In genomic region chr11:46330154-46330886, GRCh38 we compare ENCODE assay signal across 15 cellular contexts. TPM values are rescaled to one million over a fixed set of nuclear protein-coding genes. Genes with fewer than 3 reads are reported as not detected.
DNase-seq lines count a peak whose midpoint lies in the region; ATAC-seq, FAIRE-seq and TF ChIP-seq lines count a peak whose summit lies in the region.
"Had no signal": no experiment of that assay in that cellular context is flagged by ENCODE, and none has a peak within 500 bp of the region (broad histone marks: within the 10 kb centered on the region; RNA-seq: fewer than 3 reads in every experiment).

No MANE protein-coding gene starts in this region.

- WGBS in HepG2 (ENCODE audit: low lambda C conversion rate), result 14% methylated on average over 11 of the region's 11 CpGs
- WGBS in right lobe of liver (ENCODE audit: insufficient coverage, low coverage, low lambda C conversion rate, missing lambda C conversion rate), result 36% methylated on average over 6 of the region's 11 CpGs

- peak overlapping the region; percentile 2 for H3K27ac Mint-ChIP-seq in type B pancreatic cell
- H3K27ac Mint-ChIP-seq: activated T-helper 1 cell treated with anti-CD3 and anti-CD28 coated beads, Interleukin-12 subunit alpha, Interleukin-12 subunit beta, Interleukin-2, Interleukin-4 antibody, amounts not matched to agents 30 ng/mL and 10 ng/mL and 1 ng/mL, durations not matched to agents 14 hours and 24 hours and 36 hours had no signal

- no peak for FAIRE-seq in HepG2 (lab: Jason Lieb, UNC)
- FAIRE-seq: GM12878 had no signal

- ATAC-seq in HepG2 (no peak), right lobe of liver (no peak), HG03175 (IDR thresholded peaks at IDR 0.05; ENCODE audit: unreplicated experiment) (no peak)
- ATAC-seq: GM12878, mucosa of descending colon had no signal

- TF ChIP-seq CTCF in HepG2 (CRISPR knock-in tag; IDR thresholded peaks at IDR 0.05) (no peak), right lobe of liver (IDR thresholded peaks at IDR 0.05) (no peak), dorsolateral prefrontal cortex (IDR thresholded peaks at IDR 0.05 in 54 of 56, conservative IDR thresholded peaks at IDR 0.05 in 2 of 56; ENCODE audit: low read depth in 1 of 56, partially characterized antibody in 56 of 56) (no peak), type B pancreatic cell (conservative IDR thresholded peaks at IDR 0.05) (no peak)

- H3K79me2 ChIP-seq in HepG2 (ENCODE audit: insufficient read depth, low read length), result no peaks in the 10 kb centered on the region

- H3K36me3 ChIP-seq in HepG2 (replicated peaks in 1 of 2; ENCODE audit: control insufficient read depth in 1 of 2, insufficient read depth in 2 of 2, low read length in 2 of 2) (no peaks in the 10 kb centered on the region), right lobe of liver (no peaks in the 10 kb centered on the region)
- H3K36me3 ChIP-seq: spleen had no signal

- H3K27me3 ChIP-seq in HepG2 (ENCODE audit: control insufficient read depth in 1 of 2, insufficient read depth in 2 of 2, low read length in 2 of 2) (peaks cover 21 to 81% of the 10 kb centered on the region in 2 experiments), right lobe of liver (peaks cover 4 to 18% of the 10 kb centered on the region in 2 donors), dorsolateral prefrontal cortex (peaks cover 0 to 55% (median 4%) of the 10 kb centered on the region in 45 donors)

- H3K4me3 Mint-ChIP-seq in type B pancreatic cell, result peak overlapping the region; percentile 77
- H3K4me3 Mint-ChIP-seq: activated T-helper 1 cell treated with anti-CD3 and anti-CD28 coated beads, Interleukin-12 subunit alpha, Interleukin-12 subunit beta, Interleukin-2, Interleukin-4 antibody, amounts not matched to agents 30 ng/mL and 10 ng/mL and 1 ng/mL, durations not matched to agents 14 hours and 24 hours and 36 hours had no signal

- BruUV-seq in HepG2 (replicated peaks; lab: Mats Ljungman, UMichigan), result no TSS peak

- H3K9me3 ChIP-seq in HepG2 (ENCODE audit: low read length) (no peaks in the 10 kb centered on the region), right lobe of liver (no peaks in the 10 kb centered on the region)
- H3K9me3 ChIP-seq: mucosa of descending colon, spleen had no signal

- TF ChIP-seq EP300 in HepG2 (IDR thresholded peaks at IDR 0.05; ENCODE audit: low read depth in 2 of 2, low read length in 2 of 2) (no peak), HepG2 (CRISPR knock-in tag; IDR thresholded peaks at IDR 0.05; ENCODE audit: borderline replicate concordance) (no peak)

- no peak overlapping the region for H2AFZ ChIP-seq in HepG2 (ENCODE audit: low read length)

- in situ Hi-C loops in HepG2 (cut with HindIII; ENCODE audit: extremely low pct_ligation_motif_present, low pct_unique_long_range_greater_than_20kb), result no loop called here

- H3K27me3 Mint-ChIP-seq in type B pancreatic cell, result peaks cover 68% of the 10 kb centered on the region

- H3K4me3 ChIP-seq in HepG2 (replicated peaks in 1 of 3; ENCODE audit: insufficient read depth in 1 of 3, low read depth in 2 of 3, low read length in 3 of 3) (no peak overlapping the region), right lobe of liver (no peak overlapping the region), dorsolateral prefrontal cortex (peak overlapping the region in 8 of 59 donors; percentile 2 to 33 (median 12))
- H3K4me3 ChIP-seq: GM12878, mucosa of descending colon, spleen had no signal

- H3K4me1 ChIP-seq in HepG2 (ENCODE audit: insufficient read depth, low read length), result no peaks in the 10 kb centered on the region
- peaks cover 0 to 6% (median 0%) of the 10 kb centered on the region in 4 donors for H3K4me1 ChIP-seq in right lobe of liver

- TF ChIP-seq RAD21 in HepG2 (CRISPR knock-in tag; IDR thresholded peaks at IDR 0.05), result no peak

- peaks cover 7% of the 10 kb centered on the region; the same call in 1 of the 2 replicates for H4K20me1 ChIP-seq in HepG2 (ENCODE audit: insufficient read depth, low read length)

- intact Hi-C loops in HepG2 (cut with micrococcal nuclease; ENCODE audit: unreplicated experiment) (no loop called here), right lobe of liver (cut with DNase I) (no loop called here), dorsolateral prefrontal cortex (cut with DNase I) (no loop called here)

- no peak overlapping the region for H3K4me2 ChIP-seq in HepG2 (ENCODE audit: low read depth, low read length)

- no peaks in the 10 kb centered on the region for H3K9me3 Mint-ChIP-seq in type B pancreatic cell
- H3K9me3 Mint-ChIP-seq: activated T-helper 1 cell treated with anti-CD3 and anti-CD28 coated beads, Interleukin-12 subunit alpha, Interleukin-12 subunit beta, Interleukin-2, Interleukin-4 antibody, amounts not matched to agents 30 ng/mL and 10 ng/mL and 1 ng/mL, durations not matched to agents 14 hours and 24 hours and 36 hours had no signal

- peaks cover 35% of the 10 kb centered on the region for H3K4me1 Mint-ChIP-seq in type B pancreatic cell (ENCODE audit: unreplicated experiment)

- no peak overlapping the region for H3K9ac ChIP-seq in HepG2 (ENCODE audit: insufficient read depth, low read depth, low read length)

- POLR2A ChIA-PET in HepG2 (lab: Yijun Ruan, JAX), result interaction anchor here (2.6 kb wide), 1 partner anchor 87 kb away, joined by 7 read pairs; no protein-coding TSS in a partner anchor

- CTCF ChIA-PET in HepG2 (lab: Yijun Ruan, JAX; ENCODE audit: low intra/inter-chr PET ratio, low total read pairs), result no interaction called here

- TF ChIP-seq POLR2A in HepG2 (IDR thresholded peaks at IDR 0.05; ENCODE audit: insufficient read depth in 1 of 2, low read depth in 2 of 2, low read length in 2 of 2) (no peak), right lobe of liver (IDR thresholded peaks at IDR 0.05) (no peak)

- H3K36me3 Mint-ChIP-seq in type B pancreatic cell, result peaks cover 4% of the 10 kb centered on the region

- DNase-seq in HepG2 (ENCODE audit: low spot score) (no peak), right lobe of liver (no peak), NCI-H2227 (lab: John Stamatoyannopoulos, UW; ENCODE audit: unreplicated experiment) (peak; percentile 90), dorsolateral prefrontal cortex (peak in 2 of 10 donors; percentile 44 to 55), type B pancreatic cell (ENCODE audit: extremely low spot score, unreplicated experiment) (no peak)
- DNase-seq in central memory CD4-positive, alpha-beta T cell, result no peak
- no peak for DNase-seq in NK-92 treated with Interleukin-12 subunit alpha and Interleukin-12 subunit beta, amount 100 ng/mL, for 24 hours (lab: John Stamatoyannopoulos, UW)
- DNase-seq: mucosa of descending colon, NCI-H510A, spleen, T-helper 9 cell had no signal

- H3K27ac ChIP-seq in HepG2 (ENCODE audit: extremely low read length, insufficient read depth, low read length) (no peak overlapping the region), right lobe of liver (no peak overlapping the region), dorsolateral prefrontal cortex (peak overlapping the region in 44 of 59 donors; percentile 2 to 93 (median 54))
- H3K27ac ChIP-seq: HL-60 had no signal

RNA-seq across cellular contexts. Expression of gene DGKZ, which starts 16.9 kb away (rescaled TPM):
- total RNA-seq in HepG2 (2016; rRNA removed; fragmentation: Illumina TruSeq; extraction: Trizol) (14.6 and 20.7 TPM in 2 replicates), right lobe of liver (10 to 100 TPM; 10.7 to 57.9 (median 16.0) TPM), dorsolateral prefrontal cortex (100 to 1,000 TPM; 142 to 475 (median 319) TPM), type B pancreatic cell (ENCODE audit: low replicate concordance) (50.0 and 57.6 TPM in 2 replicates)
- 11.9 and 13.2 TPM in 2 replicates for total RNA-seq in HepG2 (2016; cell fraction: cytosol; rRNA removed; fragmentation: Illumina TruSeq; extraction: Trizol; ENCODE audit: low read depth)
- 11.6 and 19.8 TPM in 2 replicates for total RNA-seq in HepG2 (2016; cell fraction: insoluble cytoplasmic fraction; rRNA removed; fragmentation: Illumina TruSeq; extraction: Trizol)
- total RNA-seq in HepG2 (2016; cell fraction: membrane; rRNA removed; fragmentation: Illumina TruSeq; extraction: Trizol), result 26.9 and 29.6 TPM in 2 replicates
- 18.5 and 22.1 TPM in 2 replicates for total RNA-seq in HepG2 (2016; cell fraction: nucleus; rRNA removed; fragmentation: Illumina TruSeq; extraction: Trizol)
- 15.8 and 17.6 TPM in 2 replicates for polyA plus RNA-seq in HepG2 (2011; rRNA removed)
- polyA plus RNA-seq in HepG2 (2011; cell fraction: cytosol; rRNA removed), result 8.8 and 15.2 TPM in 2 replicates
- polyA plus RNA-seq in HepG2 (2011; cell fraction: nucleus; rRNA removed), result 108 and 162 TPM in 2 replicates
- 11.6 and 19.4 TPM in 2 replicates for polyA plus RNA-seq in HepG2 (2012)
- polyA plus RNA-seq in HepG2 (2016; cell fraction: cytosol; fragmentation: Illumina TruSeq; extraction: Trizol; ENCODE audit: low read depth), result 18.6 and 18.8 TPM in 2 replicates
- polyA plus RNA-seq in HepG2 (2016; cell fraction: insoluble cytoplasmic fraction; fragmentation: Illumina TruSeq; extraction: Trizol; ENCODE audit: low read depth), result 21.9 and 30.3 TPM in 2 replicates
- polyA plus RNA-seq in HepG2 (2016; cell fraction: membrane; fragmentation: Illumina TruSeq; extraction: Trizol; ENCODE audit: low read depth), result 44.5 and 49.9 TPM in 2 replicates
- polyA plus RNA-seq in HepG2 (2016; cell fraction: nucleus; fragmentation: Illumina TruSeq; extraction: Trizol; ENCODE audit: insufficient read depth, low read depth), result 65.9 and 71.9 TPM in 2 replicates
- polyA minus RNA-seq in HepG2 (2011; rRNA and poly(A)+ RNA removed; ENCODE audit: low replicate concordance), result 43.2 and 71.9 TPM in 2 replicates
- 12.3 and 14.8 TPM in 2 replicates for polyA minus RNA-seq in HepG2 (2011; cell fraction: cytosol; rRNA and poly(A)+ RNA removed)
- 15.9 and 16.9 TPM in 2 replicates for polyA minus RNA-seq in HepG2 (2011; cell fraction: nucleus; rRNA and poly(A)+ RNA removed)

RNA-seq across cellular contexts. Expression of gene MDK, which starts 51.1 kb away (rescaled TPM):
- total RNA-seq in HepG2 (2016; rRNA removed; fragmentation: Illumina TruSeq; extraction: Trizol) (149 and 312 TPM in 2 replicates), right lobe of liver (1 to 10 TPM in 5 of 6 experiments, under 1 TPM in 1; 0.35 to 6.4 (median 4.2) TPM), dorsolateral prefrontal cortex (10 to 100 TPM in 95 of 120 experiments, 1 to 10 TPM in 25; 4.6 to 45.3 (median 12.9) TPM), type B pancreatic cell (ENCODE audit: low replicate concordance) (949 and 981 TPM in 2 replicates)
- 310 and 356 TPM in 2 replicates for total RNA-seq in HepG2 (2016; cell fraction: cytosol; rRNA removed; fragmentation: Illumina TruSeq; extraction: Trizol; ENCODE audit: low read depth)
- total RNA-seq in HepG2 (2016; cell fraction: insoluble cytoplasmic fraction; rRNA removed; fragmentation: Illumina TruSeq; extraction: Trizol), result 138 and 308 TPM in 2 replicates
- total RNA-seq in HepG2 (2016; cell fraction: membrane; rRNA removed; fragmentation: Illumina TruSeq; extraction: Trizol), result 284 and 347 TPM in 2 replicates
- 197 and 254 TPM in 2 replicates for total RNA-seq in HepG2 (2016; cell fraction: nucleus; rRNA removed; fragmentation: Illumina TruSeq; extraction: Trizol)
- polyA plus RNA-seq in HepG2 (2011; rRNA removed), result 355 and 407 TPM in 2 replicates
- polyA plus RNA-seq in HepG2 (2011; cell fraction: cytosol; rRNA removed), result 510 and 850 TPM in 2 replicates
- 205 and 210 TPM in 2 replicates for polyA plus RNA-seq in HepG2 (2011; cell fraction: nucleus; rRNA removed)
- 127 and 170 TPM in 2 replicates for polyA plus RNA-seq in HepG2 (2012)
- polyA plus RNA-seq in HepG2 (2016; cell fraction: cytosol; fragmentation: Illumina TruSeq; extraction: Trizol; ENCODE audit: low read depth), result 699 and 772 TPM in 2 replicates
- 298 and 351 TPM in 2 replicates for polyA plus RNA-seq in HepG2 (2016; cell fraction: insoluble cytoplasmic fraction; fragmentation: Illumina TruSeq; extraction: Trizol; ENCODE audit: low read depth)
- polyA plus RNA-seq in HepG2 (2016; cell fraction: membrane; fragmentation: Illumina TruSeq; extraction: Trizol; ENCODE audit: low read depth), result 584 and 631 TPM in 2 replicates
- polyA plus RNA-seq in HepG2 (2016; cell fraction: nucleus; fragmentation: Illumina TruSeq; extraction: Trizol; ENCODE audit: insufficient read depth, low read depth), result 829 and 892 TPM in 2 replicates
- polyA minus RNA-seq in HepG2 (2011; rRNA and poly(A)+ RNA removed; ENCODE audit: low replicate concordance), result 1.3 and 126 TPM in 2 replicates
- polyA minus RNA-seq in HepG2 (2011; cell fraction: cytosol; rRNA and poly(A)+ RNA removed), result 66.8 and 86.0 TPM in 2 replicates
- 18.5 and 19.3 TPM in 2 replicates for polyA minus RNA-seq in HepG2 (2011; cell fraction: nucleus; rRNA and poly(A)+ RNA removed)

RNA-seq across cellular contexts. Expression of gene CREB3L1, which starts 52.9 kb away (rescaled TPM):
- not detected in 2 replicates for total RNA-seq in HepG2 (2016; rRNA removed; fragmentation: Illumina TruSeq; extraction: Trizol)
- total RNA-seq in HepG2 (2016; cell fraction: cytosol; rRNA removed; fragmentation: Illumina TruSeq; extraction: Trizol; ENCODE audit: low read depth), result not detected in 2 replicates
- not detected in 2 replicates for total RNA-seq in HepG2 (2016; cell fraction: insoluble cytoplasmic fraction; rRNA removed; fragmentation: Illumina TruSeq; extraction: Trizol)
- total RNA-seq in HepG2 (2016; cell fraction: membrane; rRNA removed; fragmentation: Illumina TruSeq; extraction: Trizol), result not detected in 2 replicates
- total RNA-seq in HepG2 (2016; cell fraction: nucleus; rRNA removed; fragmentation: Illumina TruSeq; extraction: Trizol), result not detected in 2 replicates
- not detected in 2 replicates for polyA plus RNA-seq in HepG2 (2011; rRNA removed)
- polyA plus RNA-seq in HepG2 (2011; cell fraction: cytosol; rRNA removed), result not detected in 2 replicates
- not detected in 2 replicates for polyA plus RNA-seq in HepG2 (2011; cell fraction: nucleus; rRNA removed)
- polyA plus RNA-seq in HepG2 (2012), result 0.04 TPM in 1 of 2 replicates, not detected in the other
- not detected in 2 replicates for polyA plus RNA-seq in HepG2 (2016; cell fraction: cytosol; fragmentation: Illumina TruSeq; extraction: Trizol; ENCODE audit: low read depth)
- not detected in 2 replicates for polyA plus RNA-seq in HepG2 (2016; cell fraction: insoluble cytoplasmic fraction; fragmentation: Illumina TruSeq; extraction: Trizol; ENCODE audit: low read depth)
- polyA plus RNA-seq in HepG2 (2016; cell fraction: membrane; fragmentation: Illumina TruSeq; extraction: Trizol; ENCODE audit: low read depth), result 0.13 TPM in 1 of 2 replicates, not detected in the other
- polyA plus RNA-seq in HepG2 (2016; cell fraction: nucleus; fragmentation: Illumina TruSeq; extraction: Trizol; ENCODE audit: insufficient read depth, low read depth), result not detected in 2 replicates
- polyA minus RNA-seq in HepG2 (2011; rRNA and poly(A)+ RNA removed; ENCODE audit: low replicate concordance), result 0.12 and 1.6 TPM in 2 replicates
- polyA minus RNA-seq in HepG2 (2011; cell fraction: cytosol; rRNA and poly(A)+ RNA removed), result not detected in 2 replicates
- polyA minus RNA-seq in HepG2 (2011; cell fraction: nucleus; rRNA and poly(A)+ RNA removed), result not detected in 2 replicates
- total RNA-seq in right lobe of liver, result under 1 TPM; 0.07 to 0.37 (median 0.24) TPM
- total RNA-seq in dorsolateral prefrontal cortex, result 10 to 100 TPM in 4 of 120 experiments, 1 to 10 TPM in 116; 2.0 to 11.9 (median 4.6) TPM
- total RNA-seq in type B pancreatic cell (ENCODE audit: low replicate concordance), result 9.8 and 20.8 TPM in 2 replicates

Comparison
In these comparisons a context has a peak if more than half of its experiments do, and no peak if none do; other contexts are left out.
1. H3K27ac ChIP-seq: peak in dorsolateral prefrontal cortex (44 of 59); none in HepG2 (single experiment) and right lobe of liver (0 of 3).